Comparison of ENCODE assay signal across 9 cellular contexts in the genomic region with DNA sequence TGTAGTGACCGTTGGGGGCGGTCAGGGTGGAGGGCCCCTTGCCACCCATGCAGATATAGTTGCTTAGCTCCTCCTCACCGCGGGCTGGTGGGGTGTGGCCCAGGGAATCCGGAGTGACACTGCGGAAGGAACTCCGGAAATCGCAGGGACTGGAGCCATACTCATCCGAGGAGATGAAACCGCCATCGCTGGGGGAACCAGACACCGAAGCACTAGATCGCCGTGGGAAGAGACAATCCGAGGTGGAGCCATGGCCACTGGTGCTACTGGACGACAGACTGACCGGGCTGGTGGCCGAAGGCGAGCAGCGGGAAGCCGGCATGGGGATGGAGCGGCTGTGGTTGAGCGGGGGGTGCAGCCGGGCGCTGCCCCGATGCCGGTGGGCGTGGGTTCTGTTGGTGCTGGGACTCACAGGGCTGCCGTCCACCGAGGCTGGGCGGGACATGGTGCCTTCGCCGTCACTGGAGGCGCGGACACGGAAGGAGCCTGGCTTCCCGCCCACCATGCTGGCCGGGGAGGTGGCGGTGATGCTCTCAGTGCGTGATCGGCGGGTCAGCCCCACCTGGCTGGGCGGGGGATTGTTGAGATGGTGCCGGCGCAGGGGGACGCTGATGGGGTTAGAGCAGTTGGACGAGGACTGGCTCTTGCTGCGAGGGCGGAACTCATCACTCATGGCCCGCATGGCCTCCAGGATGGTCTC. TPM values are rescaled to one million over a fixed set of nuclear protein-coding genes. Genes with fewer than 3 reads are reported as not detected.
DNase-seq lines count a peak whose midpoint lies in the region; ATAC-seq and TF ChIP-seq lines count a peak whose summit lies in the region.
"Had no signal": no experiment of that assay in that cellular context is flagged by ENCODE, and none has a peak within 500 bp of the region (broad histone marks: within the 10 kb centered on the region; RNA-seq: fewer than 3 reads in every experiment).

No MANE protein-coding gene starts in this region.

- ATAC-seq in Panc1 (peak; percentile 24), HG02938 (IDR thresholded peaks at IDR 0.05; ENCODE audit: unreplicated experiment) (no peak), GM19351 (IDR thresholded peaks at IDR 0.05; ENCODE audit: unreplicated experiment) (no peak)

- no peaks in the 10 kb centered on the region for H3K9me3 ChIP-seq in BLaER1
- H3K9me3 ChIP-seq in Panc1 (ENCODE audit: control insufficient read depth, insufficient read depth, low read depth, low read length): no peaks in the 10 kb centered on the region
- no peaks in the 10 kb centered on the region for H3K9me3 ChIP-seq in osteoblast (ENCODE audit: low read depth, low read length)

- H4K20me1 ChIP-seq in BLaER1: peaks cover 30% of the 10 kb centered on the region
- H4K20me1 ChIP-seq in osteoblast (ENCODE audit: insufficient read depth, low read length): peaks cover 23% of the 10 kb centered on the region

- TF ChIP-seq CTCF in Panc1 (IDR thresholded peaks at IDR 0.05) (no peak), osteoblast (IDR thresholded peaks at IDR 0.05; ENCODE audit: extremely low read depth, low read depth, low read length) (no peak)

- peaks cover 18% of the 10 kb centered on the region; the same call in 1 of the 2 replicates for H3K36me3 ChIP-seq in BLaER1
- no peaks in the 10 kb centered on the region; the same call in 1 of the 2 replicates for H3K36me3 ChIP-seq in Panc1 (ENCODE audit: control insufficient read depth, insufficient read depth, low read length)
- H3K36me3 ChIP-seq in osteoblast (ENCODE audit: insufficient read depth, low read length): peaks cover 31% of the 10 kb centered on the region

- H3K9ac ChIP-seq in BLaER1: peak overlapping the region; percentile 85; the same call in 1 of the 2 replicates

- H3K4me3 ChIP-seq in BLaER1: peak overlapping the region; percentile 88
- H3K4me3 ChIP-seq in Panc1 (ENCODE audit: low read depth in 2 of 2, low read length in 2 of 2): peak overlapping the region; percentile 73 to 79
- H3K4me3 ChIP-seq in osteoblast (ENCODE audit: insufficient read depth, low read length): peak overlapping the region; percentile 93

- TSS peak; percentile 59 for BruUV-seq in Panc1 (replicated peaks; lab: Mats Ljungman, UMichigan)

- H3K27ac ChIP-seq in BLaER1 (peak overlapping the region; percentile 83; the same call in 1 of the 2 replicates), Panc1 (ENCODE audit: low read length) (peak overlapping the region; percentile 90), osteoblast (ENCODE audit: low read depth, low read length) (peak overlapping the region; percentile 93)

- in situ Hi-C loops in Panc1 (cut with HindIII; ENCODE audit: low pct_unique_long_range_greater_than_20kb, low sequenced_read_pairs): no loop called here

- H3K27me3 ChIP-seq in BLaER1 (no peaks in the 10 kb centered on the region), Panc1 (ENCODE audit: control insufficient read depth, insufficient read depth, low read length) (no peaks in the 10 kb centered on the region), osteoblast (ENCODE audit: insufficient read depth, low read length) (no peaks in the 10 kb centered on the region)

- H3K4me2 ChIP-seq in BLaER1 (peak overlapping the region; percentile 94), osteoblast (ENCODE audit: insufficient read depth, low read length) (peak overlapping the region; percentile 83)

- H3K79me2 ChIP-seq in osteoblast (ENCODE audit: insufficient read depth, low read length): peaks cover 69% of the 10 kb centered on the region

- CTCF ChIA-PET in Panc1 (lab: Charles Lee): no interaction called here

- H3K4me1 ChIP-seq in BLaER1: peaks cover 78% of the 10 kb centered on the region
- peaks cover 18% of the 10 kb centered on the region for H3K4me1 ChIP-seq in Panc1 (ENCODE audit: control insufficient read depth, insufficient read depth, low read length)
- peaks cover 44% of the 10 kb centered on the region for H3K4me1 ChIP-seq in osteoblast (ENCODE audit: insufficient read depth, low read length)

- POLR2A ChIA-PET in Panc1 (lab: Charles Lee): no interaction called here

- peak overlapping the region; percentile 76 for H2AFZ ChIP-seq in osteoblast (ENCODE audit: low read length)

- intact Hi-C loops in Panc1 (cut with micrococcal nuclease; ENCODE audit: unreplicated experiment): loop anchor here (5.0 to 10.0 kb wide), 4 partner anchors 313 to 910 kb away; no protein-coding TSS in a partner anchor

- DNase-seq in Panc1 (ENCODE audit: low read depth, low spot score): no peak
- DNase-seq in fibroblast of gingiva (ENCODE audit: low read depth): peak; percentile 48
- DNase-seq in osteoblast (ENCODE audit: insufficient read length, low spot score, missing footprints): peak; percentile 96
- no peak for DNase-seq in epidermal melanocyte (ENCODE audit: insufficient read length, low spot score)
- no peak for DNase-seq in activated gamma-delta T cell treated with Interleukin-2 at 50 U/mL for 16 hours
- DNase-seq: NCI-H187 treated with DMSO at 0.1 percent for 48 hours had no signal

RNA-seq across cellular contexts. Expression of gene IRS1, which starts 2.2 kb away (rescaled TPM):
- total RNA-seq in Panc1 (2021; ENCODE audit: unreplicated experiment) (27.3 TPM), osteoblast (24.5 and 27.9 TPM in 2 replicates)
- 19.6 TPM for polyA plus RNA-seq in Panc1 (2012; ENCODE audit: insufficient read length)

RNA-seq across cellular contexts. Expression of gene RHBDD1, which starts 38.4 kb away (rescaled TPM):
- 25.3 TPM for total RNA-seq in Panc1 (2021; ENCODE audit: unreplicated experiment)
- polyA plus RNA-seq in Panc1 (2012; ENCODE audit: insufficient read length): 11.6 TPM
- total RNA-seq in osteoblast: 24.2 and 25.3 TPM in 2 replicates

Comparison
In these comparisons a context has a peak if more than half of its experiments do, and no peak if none do; other contexts are left out.
1. DNase-seq: peak in fibroblast of gingiva (single experiment) and osteoblast (single experiment); none in Panc1 (single experiment), epidermal melanocyte (single experiment) and activated gamma-delta T cell treated with Interleukin-2 at 50 U/mL for 16 hours (single experiment).
2. Peak in every context shown above with its lines, with median percentiles within 50 percentile points of each other: H3K27ac ChIP-seq and H3K4me3 ChIP-seq.